In genomic region chr4:158195297-158195696, GRCh38 we compare ENCODE assay signal across 25 cellular contexts. TPM values are rescaled to one million over a fixed set of nuclear protein-coding genes. Genes with fewer than 3 reads are reported as not detected.
"Had no signal": no experiment of that assay in that cellular context is flagged by ENCODE, and none has a peak within 500 bp of the region (broad histone marks: within the 10 kb centered on the region; RNA-seq: fewer than 3 reads in every experiment).

No MANE protein-coding gene starts in this region.

- H3K4me1 Mint-ChIP-seq: activated CD8-positive, alpha-beta memory T cell treated with anti-CD3 and anti-CD28 coated beads, Interleukin-2, amount 10 ng/mL, durations not matched to agents 7 days and 5 days; activated naive CD4-positive, alpha-beta T cell treated with anti-CD3 and anti-CD28 coated beads, Interleukin-2, amount 10 ng/mL, durations not matched to agents 7 days and 5 days; central memory CD8-positive, alpha-beta T cell had no signal

- ATAC-seq: activated CD8-positive, alpha-beta memory T cell treated with anti-CD3 and anti-CD28 coated beads, Interleukin-2, amount 10 ng/mL, durations not matched to agents 7 days and 5 days; activated T-cell treated with anti-CD3 and anti-CD28 coated beads, Interleukin-2, amount 50 U/mL, for 72 hours; T-helper 17 cell; WTC11 had no signal

- H3K9me3 Mint-ChIP-seq: activated naive CD4-positive, alpha-beta T cell treated with anti-CD3 and anti-CD28 coated beads, Interleukin-2, amount 10 ng/mL, durations not matched to agents 7 days and 5 days; activated naive CD8-positive, alpha-beta T cell treated with anti-CD3 and anti-CD28 coated beads, Interleukin-2, amount 10 ng/mL, durations not matched to agents 7 days and 5 days; activated T-cell treated with anti-CD3 and anti-CD28 coated beads, Interleukin-2, amount 50 U/mL, for 72 hours; activated T-helper 2 cell treated with anti-CD3 and anti-CD28 coated beads, Interferon-gamma antibody, Interleukin-2, Interleukin-4, amounts not matched to agents 10 μg/mL and 5 μg/mL and 100 μg/mL, durations not matched to agents 14 hours and 24 hours and 36 hours; WTC11 had no signal

- H3K27me3 Mint-ChIP-seq: activated naive CD4-positive, alpha-beta T cell treated with anti-CD3 and anti-CD28 coated beads, Interleukin-2, amount 10 ng/mL, durations not matched to agents 7 days and 5 days; central memory CD8-positive, alpha-beta T cell had no signal

- H3K9me3 ChIP-seq: MG63 had no signal

- DNase-seq: activated CD4-positive, alpha-beta T cell treated with anti-CD3 and anti-CD28 coated beads for 48 hours; activated CD4-positive, alpha-beta T cell treated with anti-CD3 and anti-CD28 coated beads, Interleukin-2, amount 50 U/mL, for 4 hours; activated CD4-positive, CD25-positive, alpha-beta regulatory T cell treated with anti-CD3 and anti-CD28 coated beads, Interleukin-2, amount 50 U/mL, for 72 hours; activated CD8-positive, alpha-beta memory T cell treated with anti-CD3 and anti-CD28 coated beads, Interleukin-2, amount 10 ng/mL, durations not matched to agents 7 days and 5 days; activated gamma-delta T cell treated with Interleukin-2 at 50 U/mL for 16 hours; activated naive CD4-positive, alpha-beta T cell treated with anti-CD3 and anti-CD28 coated beads, Interleukin-2, amount 10 ng/mL, durations not matched to agents 7 days and 5 days; activated naive CD8-positive, alpha-beta T cell treated with anti-CD3 and anti-CD28 coated beads, Interleukin-2, amount 10 ng/mL, durations not matched to agents 7 days and 5 days; activated T-cell treated with anti-CD3 and anti-CD28 coated beads, Interleukin-2, amount 50 U/mL, for 72 hours; MG63; MV-4-11; NCI-H1092 treated with DMSO at 0.1 percent for 48 hours; NCI-H1417 treated with DMSO at 0.1 percent for 48 hours; NCI-H1694; NCI-H2029; NCI-H345; NCI-H510A; NCI-H526 treated with DMSO at 0.1 percent for 48 hours; NCI-H82; SIG-M5; T-helper 17 cell; T-helper 9 cell had no signal

- H3K36me3 ChIP-seq: MG63 had no signal

- H3K4me3 ChIP-seq: MG63 had no signal

- H3K36me3 Mint-ChIP-seq: activated CD8-positive, alpha-beta memory T cell treated with anti-CD3 and anti-CD28 coated beads, Interleukin-2, amount 10 ng/mL, durations not matched to agents 7 days and 5 days; activated naive CD4-positive, alpha-beta T cell treated with anti-CD3 and anti-CD28 coated beads, Interleukin-2, amount 10 ng/mL, durations not matched to agents 7 days and 5 days; activated naive CD8-positive, alpha-beta T cell treated with anti-CD3 and anti-CD28 coated beads, Interleukin-2, amount 10 ng/mL, durations not matched to agents 7 days and 5 days; WTC11 had no signal

- H3K27ac Mint-ChIP-seq: activated CD8-positive, alpha-beta memory T cell treated with anti-CD3 and anti-CD28 coated beads, Interleukin-2, amount 10 ng/mL, durations not matched to agents 7 days and 5 days; activated naive CD4-positive, alpha-beta T cell treated with anti-CD3 and anti-CD28 coated beads, Interleukin-2, amount 10 ng/mL, durations not matched to agents 7 days and 5 days; activated naive CD8-positive, alpha-beta T cell treated with anti-CD3 and anti-CD28 coated beads, Interleukin-2, amount 10 ng/mL, durations not matched to agents 7 days and 5 days; activated T-cell treated with anti-CD3 and anti-CD28 coated beads, Interleukin-2, amount 50 U/mL, for 72 hours; activated T-helper 2 cell treated with anti-CD3 and anti-CD28 coated beads, Interferon-gamma antibody, Interleukin-2, Interleukin-4, amounts not matched to agents 10 μg/mL and 5 μg/mL and 100 μg/mL, durations not matched to agents 14 hours and 24 hours and 36 hours; T-helper 17 cell; WTC11 had no signal

- H3K27ac ChIP-seq: KMS-11 had no signal

- H3K4me3 Mint-ChIP-seq: activated CD8-positive, alpha-beta memory T cell treated with anti-CD3 and anti-CD28 coated beads, Interleukin-2, amount 10 ng/mL, durations not matched to agents 7 days and 5 days; activated naive CD4-positive, alpha-beta T cell treated with anti-CD3 and anti-CD28 coated beads, Interleukin-2, amount 10 ng/mL, durations not matched to agents 7 days and 5 days; activated naive CD8-positive, alpha-beta T cell treated with anti-CD3 and anti-CD28 coated beads, Interleukin-2, amount 10 ng/mL, durations not matched to agents 7 days and 5 days; activated T-cell treated with anti-CD3 and anti-CD28 coated beads, Interleukin-2, amount 50 U/mL, for 72 hours; central memory CD8-positive, alpha-beta T cell; T-helper 17 cell; WTC11 had no signal

RNA-seq across cellular contexts. Expression of gene TMEM144, which starts 15.0 kb away (rescaled TPM):
- total RNA-seq: activated CD8-positive, alpha-beta memory T cell treated with anti-CD3 and anti-CD28 coated beads, Interleukin-2, amount 10 ng/mL, durations not matched to agents 7 days and 5 days had no signal

RNA-seq across cellular contexts. Expression of gene GASK1B, which starts 22.5 kb away (rescaled TPM):
- total RNA-seq: activated CD8-positive, alpha-beta memory T cell treated with anti-CD3 and anti-CD28 coated beads, Interleukin-2, amount 10 ng/mL, durations not matched to agents 7 days and 5 days; activated T-cell treated with anti-CD3 and anti-CD28 coated beads, Interleukin-2, amount 50 U/mL, for 72 hours; activated T-helper 2 cell treated with anti-CD3 and anti-CD28 coated beads, Interferon-gamma antibody, Interleukin-2, Interleukin-4, amounts not matched to agents 10 μg/mL and 5 μg/mL and 100 μg/mL, durations not matched to agents 14 hours and 24 hours and 36 hours had no signal
